1 cellular context compared by ENCODE assay signal in genomic region chr11:118251858-118252652, GRCh38.
A peak's percentile ranks its signal among the peaks of the same experiment; 100 is the strongest.
TF ChIP-seq lines count a peak whose summit lies in the region.

A gene with protein sequence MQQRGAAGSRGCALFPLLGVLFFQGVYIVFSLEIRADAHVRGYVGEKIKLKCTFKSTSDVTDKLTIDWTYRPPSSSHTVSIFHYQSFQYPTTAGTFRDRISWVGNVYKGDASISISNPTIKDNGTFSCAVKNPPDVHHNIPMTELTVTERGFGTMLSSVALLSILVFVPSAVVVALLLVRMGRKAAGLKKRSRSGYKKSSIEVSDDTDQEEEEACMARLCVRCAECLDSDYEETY (minus strand): TSS chr11:118252365. CDS start chr11:118252294, 71 bp downstream.

TF ChIP-seq in HepG2, 621 proteins besides CTCF, POLR2A, EP300 and RAD21 (continued from another document and continues in another):
- TF ChIP-seq PREB (CRISPR knock-in tag; IDR thresholded peaks at IDR 0.05) (no peak), SP5 (CRISPR knock-in tag; IDR thresholded peaks at IDR 0.05; ENCODE audit: borderline replicate concordance, low read depth) (no peak), ATF4 (CRISPR knock-in tag; IDR thresholded peaks at IDR 0.05) (no peak), NR2F1 (CRISPR knock-in tag; IDR thresholded peaks at IDR 0.05) (no peak), NRL (CRISPR knock-in tag; IDR thresholded peaks at IDR 0.05; ENCODE audit: borderline replicate concordance) (peak; percentile 83), RNF2 (conservative IDR thresholded peaks at IDR 0.05; ENCODE audit: low read depth) (no peak), TFE3 (CRISPR knock-in tag; IDR thresholded peaks at IDR 0.05) (0 out of 2 replicates have a peak, but pooled peaks have one; percentile 12), FOXA3 (CRISPR knock-in tag; IDR thresholded peaks at IDR 0.05) (peak; percentile 69), GTF2F1 (IDR thresholded peaks at IDR 0.05; ENCODE audit: low read length) (no peak), MAFK (conservative IDR thresholded peaks at IDR 0.05 in 1 of 2, IDR thresholded peaks at IDR 0.05 in 1 of 2; ENCODE audit: low read length in 2 of 2) (no peak), ATM (IDR thresholded peaks at IDR 0.05; ENCODE audit: borderline replicate concordance) (no peak), NCOA5 (CRISPR knock-in tag; IDR thresholded peaks at IDR 0.05) (no peak), FOSL1 (CRISPR knock-in tag; IDR thresholded peaks at IDR 0.05; ENCODE audit: borderline replicate concordance) (no peak), RBAK (CRISPR knock-in tag; IDR thresholded peaks at IDR 0.05) (no peak), ZBTB8A (CRISPR knock-in tag; IDR thresholded peaks at IDR 0.05; ENCODE audit: borderline replicate concordance, low read depth) (no peak), ZNF768 (CRISPR knock-in tag; IDR thresholded peaks at IDR 0.05) (peak; percentile 24; the same call in 1 of the 2 replicates), YY1 (IDR thresholded peaks at IDR 0.05; ENCODE audit: insufficient read depth, insufficient replicate concordance, low read depth, low read length) (peak; percentile 92), SMC3 (IDR thresholded peaks at IDR 0.05; ENCODE audit: low read length) (no peak), ELF3 (CRISPR knock-in tag; IDR thresholded peaks at IDR 0.05) (peak; percentile 39), SCMH1 (CRISPR knock-in tag; IDR thresholded peaks at IDR 0.05; ENCODE audit: borderline replicate concordance) (no peak), TBL1XR1 (IDR thresholded peaks at IDR 0.05; ENCODE audit: borderline replicate concordance, low read length, partially characterized antibody) (no peak), REST (IDR thresholded peaks at IDR 0.05; ENCODE audit: borderline replicate concordance in 1 of 2, low read depth in 1 of 2, low read length in 2 of 2) (0 out of 4 replicates have a peak, but pooled peaks of 1 of the 2 experiments have one; percentile 11), PHF21A (CRISPR knock-in tag; IDR thresholded peaks at IDR 0.05) (peak; percentile 50; the same call in 1 of the 2 replicates), FOXC1 (CRISPR knock-in tag; IDR thresholded peaks at IDR 0.05; ENCODE audit: borderline replicate concordance) (peak; percentile 67; the same call in 1 of the 2 replicates), ZSCAN12 (CRISPR knock-in tag; IDR thresholded peaks at IDR 0.05) (no peak), TOE1 (CRISPR knock-in tag; IDR thresholded peaks at IDR 0.05) (no peak), MED1 (CRISPR knock-in tag; IDR thresholded peaks at IDR 0.05) (peak; percentile 55; the same call in 1 of the 2 replicates), ZNF205 (CRISPR knock-in tag; IDR thresholded peaks at IDR 0.05) (no peak), ZBTB7A (CRISPR knock-in tag; IDR thresholded peaks at IDR 0.05) (peak; percentile 90), HNRNPUL1 (IDR thresholded peaks at IDR 0.05; ENCODE audit: low read depth, low read length) (no peak), ZNF335 (CRISPR knock-in tag; IDR thresholded peaks at IDR 0.05) (no peak), ZNF773 (CRISPR knock-in tag; IDR thresholded peaks at IDR 0.05; ENCODE audit: borderline replicate concordance) (no peak), ZNF710 (CRISPR knock-in tag; IDR thresholded peaks at IDR 0.05; ENCODE audit: borderline replicate concordance) (peak; percentile 61; the same call in 1 of the 2 replicates), BCLAF1 (IDR thresholded peaks at IDR 0.05) (no peak), ZBTB3 (CRISPR knock-in tag; IDR thresholded peaks at IDR 0.05; ENCODE audit: borderline replicate concordance, low read depth) (no peak), STAG1 (CRISPR knock-in tag; IDR thresholded peaks at IDR 0.05) (no peak)
- TF ChIP-seq, protein P1, sequence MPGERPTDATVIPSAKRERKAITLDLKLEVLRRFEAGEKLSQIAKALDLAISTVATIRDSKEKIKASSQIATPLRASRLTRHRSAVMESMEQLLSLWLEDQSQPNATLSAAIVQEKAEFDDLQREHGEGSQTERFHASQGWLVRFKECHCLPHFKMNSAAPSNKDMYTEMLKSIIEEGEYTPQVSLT (CRISPR knock-in tag; IDR thresholded peaks at IDR 0.05; ENCODE audit: borderline replicate concordance, low read depth), result no peak
- TF ChIP-seq, protein P2, sequence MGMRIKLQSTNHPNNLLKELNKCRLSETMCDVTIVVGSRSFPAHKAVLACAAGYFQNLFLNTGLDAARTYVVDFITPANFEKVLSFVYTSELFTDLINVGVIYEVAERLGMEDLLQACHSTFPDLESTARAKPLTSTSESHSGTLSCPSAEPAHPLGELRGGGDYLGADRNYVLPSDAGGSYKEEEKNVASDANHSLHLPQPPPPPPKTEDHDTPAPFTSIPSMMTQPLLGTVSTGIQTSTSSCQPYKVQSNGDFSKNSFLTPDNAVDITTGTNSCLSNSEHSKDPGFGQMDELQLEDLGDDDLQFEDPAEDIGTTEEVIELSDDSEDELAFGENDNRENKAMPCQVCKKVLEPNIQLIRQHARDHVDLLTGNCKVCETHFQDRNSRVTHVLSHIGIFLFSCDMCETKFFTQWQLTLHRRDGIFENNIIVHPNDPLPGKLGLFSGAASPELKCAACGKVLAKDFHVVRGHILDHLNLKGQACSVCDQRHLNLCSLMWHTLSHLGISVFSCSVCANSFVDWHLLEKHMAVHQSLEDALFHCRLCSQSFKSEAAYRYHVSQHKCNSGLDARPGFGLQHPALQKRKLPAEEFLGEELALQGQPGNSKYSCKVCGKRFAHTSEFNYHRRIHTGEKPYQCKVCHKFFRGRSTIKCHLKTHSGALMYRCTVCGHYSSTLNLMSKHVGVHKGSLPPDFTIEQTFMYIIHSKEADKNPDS (CRISPR knock-in tag; IDR thresholded peaks at IDR 0.05), result 0 out of 2 replicates have a peak, but pooled peaks have one; percentile 69
- TF ChIP-seq, protein P3, sequence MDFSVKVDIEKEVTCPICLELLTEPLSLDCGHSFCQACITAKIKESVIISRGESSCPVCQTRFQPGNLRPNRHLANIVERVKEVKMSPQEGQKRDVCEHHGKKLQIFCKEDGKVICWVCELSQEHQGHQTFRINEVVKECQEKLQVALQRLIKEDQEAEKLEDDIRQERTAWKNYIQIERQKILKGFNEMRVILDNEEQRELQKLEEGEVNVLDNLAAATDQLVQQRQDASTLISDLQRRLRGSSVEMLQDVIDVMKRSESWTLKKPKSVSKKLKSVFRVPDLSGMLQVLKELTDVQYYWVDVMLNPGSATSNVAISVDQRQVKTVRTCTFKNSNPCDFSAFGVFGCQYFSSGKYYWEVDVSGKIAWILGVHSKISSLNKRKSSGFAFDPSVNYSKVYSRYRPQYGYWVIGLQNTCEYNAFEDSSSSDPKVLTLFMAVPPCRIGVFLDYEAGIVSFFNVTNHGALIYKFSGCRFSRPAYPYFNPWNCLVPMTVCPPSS (IDR thresholded peaks at IDR 0.05), result no peak
- TF ChIP-seq, protein P4, sequence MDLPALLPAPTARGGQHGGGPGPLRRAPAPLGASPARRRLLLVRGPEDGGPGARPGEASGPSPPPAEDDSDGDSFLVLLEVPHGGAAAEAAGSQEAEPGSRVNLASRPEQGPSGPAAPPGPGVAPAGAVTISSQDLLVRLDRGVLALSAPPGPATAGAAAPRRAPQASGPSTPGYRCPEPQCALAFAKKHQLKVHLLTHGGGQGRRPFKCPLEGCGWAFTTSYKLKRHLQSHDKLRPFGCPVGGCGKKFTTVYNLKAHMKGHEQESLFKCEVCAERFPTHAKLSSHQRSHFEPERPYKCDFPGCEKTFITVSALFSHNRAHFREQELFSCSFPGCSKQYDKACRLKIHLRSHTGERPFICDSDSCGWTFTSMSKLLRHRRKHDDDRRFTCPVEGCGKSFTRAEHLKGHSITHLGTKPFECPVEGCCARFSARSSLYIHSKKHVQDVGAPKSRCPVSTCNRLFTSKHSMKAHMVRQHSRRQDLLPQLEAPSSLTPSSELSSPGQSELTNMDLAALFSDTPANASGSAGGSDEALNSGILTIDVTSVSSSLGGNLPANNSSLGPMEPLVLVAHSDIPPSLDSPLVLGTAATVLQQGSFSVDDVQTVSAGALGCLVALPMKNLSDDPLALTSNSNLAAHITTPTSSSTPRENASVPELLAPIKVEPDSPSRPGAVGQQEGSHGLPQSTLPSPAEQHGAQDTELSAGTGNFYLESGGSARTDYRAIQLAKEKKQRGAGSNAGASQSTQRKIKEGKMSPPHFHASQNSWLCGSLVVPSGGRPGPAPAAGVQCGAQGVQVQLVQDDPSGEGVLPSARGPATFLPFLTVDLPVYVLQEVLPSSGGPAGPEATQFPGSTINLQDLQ (CRISPR knock-in tag; IDR thresholded peaks at IDR 0.05), result no peak
